ENCODE assay signal across 10 cellular contexts in the genomic region with DNA sequence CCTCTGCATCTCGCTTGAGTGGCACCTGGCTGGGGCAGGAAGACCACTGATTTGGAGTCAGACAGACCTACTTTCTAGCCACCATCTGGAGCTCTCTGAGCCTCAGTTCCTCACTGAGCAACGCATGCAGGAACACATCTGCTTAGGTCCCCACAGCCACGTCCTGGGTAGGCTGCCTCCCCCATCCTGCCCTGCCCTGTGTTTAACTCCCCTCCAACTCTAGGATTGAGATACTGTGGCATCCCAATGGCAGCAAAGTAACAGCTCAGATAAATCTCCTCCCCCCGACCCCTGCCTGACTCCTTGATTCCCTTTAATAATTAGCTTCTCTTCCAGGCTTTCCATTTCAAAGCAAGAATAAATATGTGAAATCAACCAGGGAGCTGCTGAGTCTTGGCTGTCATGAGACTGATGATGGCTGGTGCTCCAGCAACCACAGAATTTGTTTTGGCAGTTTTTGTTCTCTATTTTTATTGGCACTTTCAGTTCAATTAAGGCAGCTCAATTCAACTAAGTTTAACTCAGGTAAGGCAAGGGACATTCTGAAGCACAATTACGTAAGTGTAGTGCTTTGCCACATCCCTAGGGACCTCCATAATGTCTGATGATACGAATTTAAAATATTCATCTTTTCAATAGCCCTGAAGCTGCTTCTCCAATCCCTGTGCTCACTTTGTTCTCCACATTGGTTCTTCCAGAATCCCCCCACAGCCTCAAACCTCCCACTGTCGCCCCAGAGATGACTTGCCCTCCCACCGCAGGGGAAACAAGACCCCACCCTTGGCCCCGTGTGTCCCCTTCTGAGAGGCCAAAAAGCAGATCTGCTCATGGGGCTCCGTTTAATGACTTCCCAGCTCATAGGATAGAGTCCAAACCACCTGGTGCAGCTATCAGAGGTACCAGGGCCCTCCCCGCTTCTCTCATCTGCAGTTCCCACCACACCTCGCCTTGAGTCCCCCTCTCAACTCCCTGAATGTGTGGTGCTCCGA. TPM values are rescaled to one million over a fixed set of nuclear protein-coding genes. Genes with fewer than 3 reads are reported as not detected.
A peak's percentile ranks its signal among the peaks of the same experiment; 100 is the strongest.
DNase-seq lines count a peak whose midpoint lies in the region; ATAC-seq lines count a peak whose summit lies in the region.
"Had no signal": no experiment of that assay in that cellular context is flagged by ENCODE, and none has a peak within 500 bp of the region (broad histone marks: within the 10 kb centered on the region; RNA-seq: fewer than 3 reads in every experiment).

No MANE protein-coding gene starts in this region.

- H3K4me3 Mint-ChIP-seq in stimulated activated memory B cell treated with anti-CD40 and anti-IgM and Interleukin-4, amounts not matched to agents 10 μg/mL and 1 μg/mL and 100 μg/mL, for 72 hours: peak overlapping the region; percentile 52

- peaks cover 15% of the 10 kb centered on the region for H3K36me3 Mint-ChIP-seq in stimulated activated memory B cell treated with anti-CD40 and anti-IgM and Interleukin-4, amounts not matched to agents 10 μg/mL and 1 μg/mL and 100 μg/mL, for 72 hours

- ATAC-seq in HG02642 (IDR thresholded peaks at IDR 0.05; ENCODE audit: poor library complexity, unreplicated experiment): peak; percentile 71
- ATAC-seq in stimulated activated memory B cell treated with anti-CD40 and anti-IgM and Interleukin-4, amounts not matched to agents 10 μg/mL and 1 μg/mL and 100 μg/mL, for 72 hours: peak; percentile 91

- peak overlapping the region; percentile 82 for H3K4me3 ChIP-seq in Karpas-422 (ENCODE audit: low read length)

- peak overlapping the region; percentile 90 for H3K4me2 ChIP-seq in Karpas-422 (ENCODE audit: low read depth, low read length, poor library complexity, severe bottlenecking)

- peaks cover 4% of the 10 kb centered on the region; the same call in 1 of the 2 replicates for H4K20me1 ChIP-seq in Karpas-422 (ENCODE audit: insufficient read depth, low read depth, low read length)

- H2AFZ ChIP-seq in Karpas-422 (ENCODE audit: low read length): no peak overlapping the region

- H3K27me3 ChIP-seq in Karpas-422 (ENCODE audit: low read length): no peaks in the 10 kb centered on the region
- H3K27me3 ChIP-seq: brain microvascular endothelial cell had no signal

- H3K9me3 ChIP-seq in Karpas-422 (ENCODE audit: low read length): no peaks in the 10 kb centered on the region

- H3K9ac ChIP-seq in Karpas-422 (ENCODE audit: low read length): peak overlapping the region; percentile 89

- H3K4me1 Mint-ChIP-seq in stimulated activated memory B cell treated with anti-CD40 and anti-IgM and Interleukin-4, amounts not matched to agents 10 μg/mL and 1 μg/mL and 100 μg/mL, for 72 hours: peaks cover 66% of the 10 kb centered on the region

- H3K27ac Mint-ChIP-seq in stimulated activated memory B cell treated with anti-CD40 and anti-IgM and Interleukin-4, amounts not matched to agents 10 μg/mL and 1 μg/mL and 100 μg/mL, for 72 hours: peak overlapping the region; percentile 91

- no peaks in the 10 kb centered on the region for H3K27me3 Mint-ChIP-seq in stimulated activated memory B cell treated with anti-CD40 and anti-IgM and Interleukin-4, amounts not matched to agents 10 μg/mL and 1 μg/mL and 100 μg/mL, for 72 hours

- H3K9me3 Mint-ChIP-seq in stimulated activated memory B cell treated with anti-CD40 and anti-IgM and Interleukin-4, amounts not matched to agents 10 μg/mL and 1 μg/mL and 100 μg/mL, for 72 hours: no peaks in the 10 kb centered on the region

- H3K9me2 ChIP-seq in Karpas-422 (replicated peaks; ENCODE audit: insufficient read depth, low read length): no peaks in the 10 kb centered on the region

- peaks cover 44% of the 10 kb centered on the region for H3K79me2 ChIP-seq in Karpas-422 (ENCODE audit: low read length)

- H3K4me1 ChIP-seq in Karpas-422 (ENCODE audit: low read length): peaks cover 69% of the 10 kb centered on the region

- peak overlapping the region; percentile 98 for H3K27ac ChIP-seq in Karpas-422 (ENCODE audit: low read length)
- H3K27ac ChIP-seq: brain microvascular endothelial cell had no signal

- peaks cover 19% of the 10 kb centered on the region for H3K36me3 ChIP-seq in Karpas-422 (ENCODE audit: insufficient read depth, low read length)
- H3K36me3 ChIP-seq: brain microvascular endothelial cell had no signal

- DNase-seq in NCI-H2107 treated with DMSO at 0.1 percent for 48 hours (lab: John Stamatoyannopoulos, UW; ENCODE audit: unreplicated experiment): peak; percentile 60
- DNase-seq in NCI-H2107 (lab: John Stamatoyannopoulos, UW): no peak
- peak; percentile 98 for DNase-seq in Karpas-422
- DNase-seq in activated T-cell treated with anti-CD3 and anti-CD28 coated beads, Interleukin-2, amount 50 U/mL, for 48 hours: no peak
- no peak for DNase-seq in COLO668 (lab: John Stamatoyannopoulos, UW; ENCODE audit: unreplicated experiment)
- DNase-seq in NCI-H345 treated with DMSO at 0.1 percent for 48 hours (lab: John Stamatoyannopoulos, UW; ENCODE audit: unreplicated experiment): no peak
- DNase-seq: 8988T had no signal

RNA-seq across cellular contexts. Expression of a gene that starts 58.2 kb away (rescaled TPM):
- 87.8 and 101 TPM in 2 replicates for total RNA-seq in Karpas-422 (2014; rRNA removed; shearing (Covaris generic); ENCODE audit: low replicate concordance)

Comparison
In these comparisons a context has a peak if more than half of its experiments do, and no peak if none do; other contexts are left out.
1. DNase-seq: peak in NCI-H2107 treated with DMSO at 0.1 percent for 48 hours (single experiment) and Karpas-422 (single experiment); none in NCI-H2107 (single experiment), activated T-cell treated with anti-CD3 and anti-CD28 coated beads, Interleukin-2, amount 50 U/mL, for 48 hours (0 of 2), COLO668 (single experiment) and NCI-H345 treated with DMSO at 0.1 percent for 48 hours (single experiment).